ENCODE assay signal across 2 cellular contexts in the genomic region with DNA sequence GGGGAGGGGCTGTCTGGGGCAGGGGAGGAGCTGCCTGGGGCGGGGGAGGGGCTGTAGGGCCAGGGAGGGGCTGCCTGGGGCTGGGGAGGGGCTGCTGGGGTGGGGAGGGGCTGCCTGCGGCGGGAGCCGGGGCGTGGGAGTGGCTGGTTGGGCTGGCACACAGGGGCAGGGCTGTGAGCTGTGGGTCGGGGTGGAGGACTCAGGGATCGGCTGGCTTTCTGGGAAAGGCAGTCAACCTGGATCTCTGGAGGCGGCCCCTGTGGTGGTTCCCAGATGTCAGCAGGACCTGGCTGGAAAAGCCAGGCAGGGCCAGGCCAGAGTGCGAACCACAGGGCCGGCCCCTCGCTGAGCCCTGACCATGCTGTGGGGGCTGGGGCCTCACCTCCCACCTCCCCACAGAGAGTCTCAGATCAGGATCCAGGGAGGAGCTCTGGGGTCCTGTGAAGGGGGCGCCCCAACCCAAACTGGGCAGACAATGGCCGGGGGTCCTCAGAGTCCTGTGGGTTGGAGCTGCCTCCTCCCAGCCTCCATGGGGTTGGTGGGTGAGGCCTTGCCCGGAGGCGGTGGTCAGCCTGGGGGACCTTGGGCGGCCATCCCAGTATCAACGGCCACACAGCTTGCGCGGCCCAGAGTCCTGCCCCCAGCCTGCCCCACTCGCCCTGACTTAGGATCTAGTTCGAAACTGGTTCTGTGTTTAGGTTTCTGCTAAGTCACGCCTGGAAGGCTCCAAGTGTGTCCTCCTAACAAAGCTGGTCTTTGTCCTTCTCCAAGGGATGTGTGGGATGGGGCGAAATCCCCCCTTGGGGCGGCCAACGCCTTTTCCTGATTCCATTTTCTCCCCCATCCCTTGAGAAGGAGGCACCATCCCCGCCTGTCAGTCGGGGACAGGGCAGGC.
TF ChIP-seq lines count a peak whose summit lies in the region.

No MANE protein-coding gene starts in this region.

TF ChIP-seq in SK-N-SH, 30 proteins besides CTCF, POLR2A, EP300 and RAD21 (continued from another document):
- TF ChIP-seq, protein P1, sequence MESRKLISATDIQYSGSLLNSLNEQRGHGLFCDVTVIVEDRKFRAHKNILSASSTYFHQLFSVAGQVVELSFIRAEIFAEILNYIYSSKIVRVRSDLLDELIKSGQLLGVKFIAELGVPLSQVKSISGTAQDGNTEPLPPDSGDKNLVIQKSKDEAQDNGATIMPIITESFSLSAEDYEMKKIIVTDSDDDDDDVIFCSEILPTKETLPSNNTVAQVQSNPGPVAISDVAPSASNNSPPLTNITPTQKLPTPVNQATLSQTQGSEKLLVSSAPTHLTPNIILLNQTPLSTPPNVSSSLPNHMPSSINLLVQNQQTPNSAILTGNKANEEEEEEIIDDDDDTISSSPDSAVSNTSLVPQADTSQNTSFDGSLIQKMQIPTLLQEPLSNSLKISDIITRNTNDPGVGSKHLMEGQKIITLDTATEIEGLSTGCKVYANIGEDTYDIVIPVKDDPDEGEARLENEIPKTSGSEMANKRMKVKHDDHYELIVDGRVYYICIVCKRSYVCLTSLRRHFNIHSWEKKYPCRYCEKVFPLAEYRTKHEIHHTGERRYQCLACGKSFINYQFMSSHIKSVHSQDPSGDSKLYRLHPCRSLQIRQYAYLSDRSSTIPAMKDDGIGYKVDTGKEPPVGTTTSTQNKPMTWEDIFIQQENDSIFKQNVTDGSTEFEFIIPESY (IDR thresholded peaks at IDR 0.05; ENCODE audit: borderline replicate concordance, low read depth) = no peak
- no peak for TF ChIP-seq ELF1 (IDR thresholded peaks at IDR 0.05)
- TF ChIP-seq TAF1 (IDR thresholded peaks at IDR 0.05; ENCODE audit: borderline replicate concordance, low read depth, low read length) = no peak
- TF ChIP-seq GATA2 (CRISPR knock-in tag; IDR thresholded peaks at IDR 0.05) = no peak
- TF ChIP-seq, protein P2, sequence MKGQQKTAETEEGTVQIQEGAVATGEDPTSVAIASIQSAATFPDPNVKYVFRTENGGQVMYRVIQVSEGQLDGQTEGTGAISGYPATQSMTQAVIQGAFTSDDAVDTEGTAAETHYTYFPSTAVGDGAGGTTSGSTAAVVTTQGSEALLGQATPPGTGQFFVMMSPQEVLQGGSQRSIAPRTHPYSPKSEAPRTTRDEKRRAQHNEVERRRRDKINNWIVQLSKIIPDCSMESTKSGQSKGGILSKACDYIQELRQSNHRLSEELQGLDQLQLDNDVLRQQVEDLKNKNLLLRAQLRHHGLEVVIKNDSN (IDR thresholded peaks at IDR 0.05; ENCODE audit: borderline replicate concordance, low read depth) = no peak
- no peak for TF ChIP-seq JUND (IDR thresholded peaks at IDR 0.05)
- TF ChIP-seq GABPA (IDR thresholded peaks at IDR 0.05; ENCODE audit: low read depth) = no peak
- no peak for TF ChIP-seq EZH2phosphoT487 (IDR thresholded peaks at IDR 0.05; ENCODE audit: borderline replicate concordance, low read depth)
- no peak for TF ChIP-seq TEAD4 (IDR thresholded peaks at IDR 0.05; ENCODE audit: borderline replicate concordance, insufficient read depth)
- TF ChIP-seq POLR2AphosphoS5 (IDR thresholded peaks at IDR 0.05; ENCODE audit: low read depth, low read length) = no peak
- TF ChIP-seq NRF1 (IDR thresholded peaks at IDR 0.05; ENCODE audit: low read depth, low read length) = no peak
- TF ChIP-seq TCF12 (IDR thresholded peaks at IDR 0.05) = no peak
- TF ChIP-seq CHD2 (IDR thresholded peaks at IDR 0.05; ENCODE audit: low read length, partially characterized antibody) = no peak
- no peak for TF ChIP-seq NFIC (IDR thresholded peaks at IDR 0.05; ENCODE audit: borderline replicate concordance)
- TF ChIP-seq, protein P3, sequence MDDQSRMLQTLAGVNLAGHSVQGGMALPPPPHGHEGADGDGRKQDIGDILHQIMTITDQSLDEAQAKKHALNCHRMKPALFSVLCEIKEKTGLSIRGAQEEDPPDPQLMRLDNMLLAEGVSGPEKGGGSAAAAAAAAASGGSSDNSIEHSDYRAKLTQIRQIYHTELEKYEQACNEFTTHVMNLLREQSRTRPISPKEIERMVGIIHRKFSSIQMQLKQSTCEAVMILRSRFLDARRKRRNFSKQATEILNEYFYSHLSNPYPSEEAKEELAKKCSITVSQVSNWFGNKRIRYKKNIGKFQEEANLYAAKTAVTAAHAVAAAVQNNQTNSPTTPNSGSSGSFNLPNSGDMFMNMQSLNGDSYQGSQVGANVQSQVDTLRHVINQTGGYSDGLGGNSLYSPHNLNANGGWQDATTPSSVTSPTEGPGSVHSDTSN (IDR thresholded peaks at IDR 0.05) = no peak

TF ChIP-seq in SK-N-SH treated with all-trans-retinoic acid at 6 μM for 48 hours, 23 proteins besides CTCF, POLR2A, EP300 and RAD21 (continued from another document):
- TF ChIP-seq, protein P4, sequence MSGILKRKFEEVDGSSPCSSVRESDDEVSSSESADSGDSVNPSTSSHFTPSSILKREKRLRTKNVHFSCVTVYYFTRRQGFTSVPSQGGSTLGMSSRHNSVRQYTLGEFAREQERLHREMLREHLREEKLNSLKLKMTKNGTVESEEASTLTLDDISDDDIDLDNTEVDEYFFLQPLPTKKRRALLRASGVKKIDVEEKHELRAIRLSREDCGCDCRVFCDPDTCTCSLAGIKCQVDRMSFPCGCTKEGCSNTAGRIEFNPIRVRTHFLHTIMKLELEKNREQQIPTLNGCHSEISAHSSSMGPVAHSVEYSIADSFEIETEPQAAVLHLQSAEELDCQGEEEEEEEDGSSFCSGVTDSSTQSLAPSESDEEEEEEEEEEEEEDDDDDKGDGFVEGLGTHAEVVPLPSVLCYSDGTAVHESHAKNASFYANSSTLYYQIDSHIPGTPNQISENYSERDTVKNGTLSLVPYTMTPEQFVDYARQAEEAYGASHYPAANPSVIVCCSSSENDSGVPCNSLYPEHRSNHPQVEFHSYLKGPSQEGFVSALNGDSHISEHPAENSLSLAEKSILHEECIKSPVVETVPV (CRISPR knock-in tag; IDR thresholded peaks at IDR 0.05) = no peak
- no peak for TF ChIP-seq ZC3H10 (CRISPR knock-in tag; IDR thresholded peaks at IDR 0.05)
- no peak for TF ChIP-seq ZNF70 (CRISPR knock-in tag; IDR thresholded peaks at IDR 0.05)
- no peak for TF ChIP-seq ZFP3 (CRISPR knock-in tag; IDR thresholded peaks at IDR 0.05)
- no peak for TF ChIP-seq SNAI2 (CRISPR knock-in tag; IDR thresholded peaks at IDR 0.05)
- no peak for TF ChIP-seq GLIS3 (CRISPR knock-in tag; IDR thresholded peaks at IDR 0.05)
- no peak for TF ChIP-seq RARB (CRISPR knock-in tag; IDR thresholded peaks at IDR 0.05)
